8 cellular contexts compared by ENCODE assay signal in the genomic region with DNA sequence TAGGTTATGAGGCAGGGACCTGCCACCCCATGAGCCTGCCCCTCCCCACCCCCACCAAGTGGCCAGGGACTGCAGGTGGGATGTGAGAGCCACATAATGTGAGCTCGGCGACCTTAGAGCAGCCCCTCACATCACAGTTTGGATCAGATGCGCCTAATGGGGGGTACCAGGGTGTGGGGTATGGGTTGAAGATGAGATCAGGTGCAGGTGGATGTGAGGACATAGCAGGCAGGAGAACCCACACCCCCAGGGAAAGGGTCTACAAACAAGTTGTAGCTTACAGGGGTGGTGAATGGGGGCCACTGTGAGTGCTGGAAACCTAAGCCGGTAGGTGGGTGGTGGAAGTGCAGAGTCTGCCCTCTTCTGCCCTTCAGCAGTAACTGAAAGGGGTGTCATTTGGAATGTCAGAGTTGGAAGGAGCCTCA.
DNase-seq lines count a peak whose midpoint lies in the region; ATAC-seq and TF ChIP-seq lines count a peak whose summit lies in the region.
"Had no signal": no experiment of that assay in that cellular context is flagged by ENCODE, and none has a peak within 500 bp of the region (broad histone marks: within the 10 kb centered on the region; RNA-seq: fewer than 3 reads in every experiment).

No MANE protein-coding gene starts in this region.

- no peaks in the 10 kb centered on the region for H3K79me1 ChIP-seq in neuronal stem cell (ENCODE audit: low read depth, low read length)

- H4K91ac ChIP-seq in neuronal stem cell (ENCODE audit: low read depth, low read length, poor library complexity): no peak overlapping the region

- H3K4me3 ChIP-seq in brain microvascular endothelial cell (ENCODE audit: low read depth, low read length) (no peak overlapping the region), neuronal stem cell (ENCODE audit: low read length in 2 of 2) (no peak overlapping the region)

- peaks cover 4 to 14% of the 10 kb centered on the region in 2 donors for H3K4me1 ChIP-seq in neuronal stem cell (ENCODE audit: control insufficient read depth in 2 of 2, insufficient read depth in 1 of 2, low read depth in 1 of 2, low read length in 2 of 2)

- H2AFZ ChIP-seq in neuronal stem cell (ENCODE audit: low read length): no peak overlapping the region

- no peaks in the 10 kb centered on the region for H3K27me3 ChIP-seq in brain microvascular endothelial cell (replicated peaks)
- no peaks in the 10 kb centered on the region for H3K27me3 ChIP-seq in neuronal stem cell (ENCODE audit: control insufficient read depth in 3 of 3, insufficient read depth in 3 of 3, low read depth in 1 of 3, low read length in 3 of 3)

- no peak overlapping the region for H3K27ac ChIP-seq in brain microvascular endothelial cell
- H3K27ac ChIP-seq in neuronal stem cell (replicated peaks; ENCODE audit: low read length): no peak overlapping the region

- peak overlapping the region; percentile 67 for H3K9ac ChIP-seq in neuronal stem cell (ENCODE audit: low read depth, low read length, poor library complexity)

- H3K4ac ChIP-seq in neuronal stem cell (ENCODE audit: low read length): no peak overlapping the region

- H2BK120ac ChIP-seq in neuronal stem cell (ENCODE audit: low read depth, low read length): no peak overlapping the region

- H4K8ac ChIP-seq in neuronal stem cell (ENCODE audit: low read depth, low read length): no peak overlapping the region

- in situ Hi-C loops in brain microvascular endothelial cell (cut with HindIII; ENCODE audit: low pct_ligation_motif_present, low sequenced_read_pairs): no loop called here

- WGBS in neuronal stem cell (ENCODE audit: extremely low coverage in 2 of 2, insufficient read length in 2 of 2, insufficient replicate concordance in 1 of 2), 2 donors: no CpG with 5 or more reads among the region's 4 CpGs

- H3K4me2 ChIP-seq in neuronal stem cell (ENCODE audit: insufficient read depth, low read length, poor library complexity, severe bottlenecking): no peak overlapping the region

- H2AK5ac ChIP-seq in neuronal stem cell (ENCODE audit: low read depth, low read length): peak overlapping the region; percentile 42

- no peak for ATAC-seq in GM18511 (IDR thresholded peaks at IDR 0.05; ENCODE audit: unreplicated experiment)

- H3K36me3 ChIP-seq in brain microvascular endothelial cell (replicated peaks): no peaks in the 10 kb centered on the region
- no peaks in the 10 kb centered on the region for H3K36me3 ChIP-seq in neuronal stem cell (replicated peaks in 1 of 2; ENCODE audit: control insufficient read depth in 2 of 2, insufficient read depth in 2 of 2, low read length in 2 of 2)

- no peak overlapping the region for H2BK12ac ChIP-seq in neuronal stem cell (ENCODE audit: low read length)

- DNase-seq in EL: peak; percentile 30
- DNase-seq in NAMALWA (ENCODE audit: low spot score): peak; percentile 25
- no peak for DNase-seq in brain microvascular endothelial cell
- no peak for DNase-seq in neuronal stem cell (ENCODE audit: low spot score)
- no peak for DNase-seq in cerebellar nuclear complex (lab: John Stamatoyannopoulos, UW)
- no peak for DNase-seq in ureter (ENCODE audit: low spot score)
- DNase-seq: T-helper 9 cell had no signal

- H2BK5ac ChIP-seq in neuronal stem cell (ENCODE audit: low read length): no peak overlapping the region

- peak; percentile 60 for TF ChIP-seq CTCF in brain microvascular endothelial cell (IDR thresholded peaks at IDR 0.05; ENCODE audit: low read depth, low read length, missing control alignments)

- H3K14ac ChIP-seq in neuronal stem cell (ENCODE audit: low read length): no peak overlapping the region

- H3K23ac ChIP-seq in neuronal stem cell (ENCODE audit: low read depth, low read length, poor library complexity): no peak overlapping the region

- H2BK15ac ChIP-seq in neuronal stem cell (ENCODE audit: low read length): peak overlapping the region; percentile 25

- H3K9me3 ChIP-seq in neuronal stem cell (replicated peaks in 1 of 2; ENCODE audit: control insufficient read depth in 2 of 2, insufficient read depth in 1 of 2, low read depth in 1 of 2, low read length in 2 of 2): no peaks in the 10 kb centered on the region

- no peak overlapping the region for H3K18ac ChIP-seq in neuronal stem cell (ENCODE audit: low read length)

Comparison
In these comparisons a context has a peak if more than half of its experiments do, and no peak if none do; other contexts are left out.
1. DNase-seq: peak in EL (single experiment) and NAMALWA (single experiment); none in brain microvascular endothelial cell (single experiment), neuronal stem cell (single experiment), cerebellar nuclear complex (0 of 2) and ureter (single experiment).